Comparison of ENCODE assay signal across 11 cellular contexts in the genomic region with DNA sequence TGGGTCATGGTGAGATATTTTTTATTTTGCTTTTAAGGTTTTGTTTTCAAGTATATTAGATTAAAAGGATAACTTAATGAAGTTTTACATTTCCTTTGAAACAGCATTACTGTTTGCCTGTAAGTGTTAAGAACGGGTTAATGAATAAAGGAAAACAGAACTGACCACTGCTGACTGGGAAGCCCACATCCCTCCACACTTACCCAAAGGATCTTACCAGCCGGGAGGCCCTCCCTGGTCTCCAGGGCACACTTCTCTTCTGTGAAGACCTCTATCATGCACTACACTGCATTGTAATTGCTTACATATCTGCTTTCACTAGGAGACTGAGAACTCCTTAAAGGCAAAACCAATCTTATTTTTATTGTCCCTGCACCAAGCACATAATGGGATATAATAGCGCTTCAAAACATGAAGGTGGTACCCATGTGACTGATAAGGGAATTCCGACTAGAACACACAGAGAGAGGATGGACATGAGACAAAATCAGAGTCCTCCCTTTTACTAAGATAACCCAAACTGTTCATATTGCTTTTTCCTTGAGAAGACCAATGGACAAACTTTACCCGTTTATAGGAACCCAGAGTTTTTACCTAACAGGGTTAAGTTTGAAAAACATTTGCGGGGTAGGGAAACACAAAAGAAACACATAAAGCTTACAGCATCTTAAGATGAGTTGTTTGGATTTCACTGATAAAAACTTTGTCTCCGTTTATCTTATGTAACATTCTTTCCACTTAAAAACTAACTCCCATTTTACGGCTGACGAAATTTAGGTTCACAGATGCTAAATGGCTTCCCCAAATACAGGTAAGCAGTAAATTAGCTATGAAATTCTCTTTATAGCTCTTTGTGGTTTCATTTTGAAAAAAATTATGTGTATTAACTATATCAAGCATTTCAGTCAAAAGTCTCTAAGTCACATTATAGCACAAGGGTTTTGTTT. TPM values are rescaled to one million over a fixed set of nuclear protein-coding genes. Genes with fewer than 3 reads are reported as not detected.
DNase-seq lines count a peak whose midpoint lies in the region; ATAC-seq and TF ChIP-seq lines count a peak whose summit lies in the region.
"Had no signal": no experiment of that assay in that cellular context is flagged by ENCODE, and none has a peak within 500 bp of the region (broad histone marks: within the 10 kb centered on the region; RNA-seq: fewer than 3 reads in every experiment).

No MANE protein-coding gene starts in this region.

- H3K36me3 ChIP-seq in esophagus squamous epithelium (peaks cover 0 to 78% (median 0%) of the 10 kb centered on the region in 3 donors), stomach (peaks cover 0 to 37% (median 16%) of the 10 kb centered on the region in 4 donors), SJCRH30 (peaks cover 3% of the 10 kb centered on the region; the same call in 1 of the 2 replicates)

- H3K4me1 ChIP-seq in esophagus squamous epithelium (peaks cover 13 to 100% (median 47%) of the 10 kb centered on the region in 3 donors), stomach (peaks cover 34 to 99% (median 80%) of the 10 kb centered on the region in 4 donors), SJCRH30 (peaks cover 18% of the 10 kb centered on the region)

- 71 to 73% methylated on average over 9 of the region's 9 CpGs for WGBS in esophagus squamous epithelium, 2 donors
- 39 to 60% (median 51%) methylated on average over 9 of the region's 9 CpGs for WGBS in stomach, 5 donors

- DNase-seq in activated T-cell treated with anti-CD3 and anti-CD28 coated beads, Interleukin-2, amount 50 U/mL, for 24 hours: no peak
- DNase-seq in activated T-cell treated with anti-CD3 and anti-CD28 coated beads for 4 hours (no peak), NCI-H2227 treated with DMSO at 0.1 percent for 48 hours (lab: John Stamatoyannopoulos, UW) (peak; percentile 17), esophagus squamous epithelium (lab: John Stamatoyannopoulos, UW) (no peak), stomach (no peak), NCI-H345 (lab: John Stamatoyannopoulos, UW) (no peak), SJCRH30 (no peak)
- DNase-seq: activated CD4-positive, CD25-positive, alpha-beta regulatory T cell; NCI-H1694; PC-3 had no signal

- no peaks in the 10 kb centered on the region for H3K27me3 ChIP-seq in esophagus squamous epithelium
- no peaks in the 10 kb centered on the region for H3K27me3 ChIP-seq in stomach
- no peaks in the 10 kb centered on the region for H3K27me3 ChIP-seq in SJCRH30

- peak overlapping the region; percentile 43 to 99 (median 64) for H3K27ac ChIP-seq in esophagus squamous epithelium
- H3K27ac ChIP-seq in stomach: peak overlapping the region in 3 of 5 donors; percentile 43 to 64 (median 55)
- no peak overlapping the region for H3K27ac ChIP-seq in SJCRH30

- no peaks in the 10 kb centered on the region for H3K9me3 Mint-ChIP-seq in activated T-cell treated with anti-CD3 and anti-CD28 coated beads, Interleukin-2, amount 50 U/mL, for 24 hours

- no peak for ATAC-seq in GM21360 (IDR thresholded peaks at IDR 0.05; ENCODE audit: unreplicated experiment)
- ATAC-seq: PC-3 had no signal

- peaks cover 98% of the 10 kb centered on the region for H3K4me1 Mint-ChIP-seq in activated T-cell treated with anti-CD3 and anti-CD28 coated beads, Interleukin-2, amount 50 U/mL, for 24 hours (ENCODE audit: low read depth)

- H3K27me3 Mint-ChIP-seq in activated T-cell treated with anti-CD3 and anti-CD28 coated beads, Interleukin-2, amount 50 U/mL, for 24 hours: no peaks in the 10 kb centered on the region

- peaks cover 100% of the 10 kb centered on the region for H3K36me3 Mint-ChIP-seq in activated T-cell treated with anti-CD3 and anti-CD28 coated beads, Interleukin-2, amount 50 U/mL, for 24 hours (ENCODE audit: low read depth)

- peak overlapping the region; percentile 70 for H3K27ac Mint-ChIP-seq in activated T-cell treated with anti-CD3 and anti-CD28 coated beads, Interleukin-2, amount 50 U/mL, for 24 hours

- TF ChIP-seq CTCF in esophagus squamous epithelium (IDR thresholded peaks at IDR 0.05): no peak
- no peak for TF ChIP-seq CTCF in stomach (IDR thresholded peaks at IDR 0.05)

- peak overlapping the region; percentile 2 for H3K4me3 Mint-ChIP-seq in activated T-cell treated with anti-CD3 and anti-CD28 coated beads, Interleukin-2, amount 50 U/mL, for 24 hours

- H3K4me3 ChIP-seq in esophagus squamous epithelium: no peak overlapping the region
- H3K4me3 ChIP-seq in stomach: no peak overlapping the region
- H3K4me3 ChIP-seq in SJCRH30: no peak overlapping the region

- no peak for TF ChIP-seq EP300 in stomach (IDR thresholded peaks at IDR 0.05)

- intact Hi-C loops in esophagus squamous epithelium (cut with DNase I): no loop called here
- intact Hi-C loops in stomach (cut with DNase I; ENCODE audit: low total_unique reads): no loop called here

- no peaks in the 10 kb centered on the region for H3K9me3 ChIP-seq in esophagus squamous epithelium
- no peaks in the 10 kb centered on the region for H3K9me3 ChIP-seq in stomach
- no peaks in the 10 kb centered on the region for H3K9me3 ChIP-seq in SJCRH30 (replicated peaks)

- no peak for TF ChIP-seq POLR2A in esophagus squamous epithelium (IDR thresholded peaks at IDR 0.05)
- TF ChIP-seq POLR2A in stomach (IDR thresholded peaks at IDR 0.05): no peak

RNA-seq across cellular contexts. Expression of a gene that starts 8.7 kb away (rescaled TPM):
- total RNA-seq in esophagus squamous epithelium (100 to 1,000 TPM; 208 to 339 (median 285) TPM), stomach (100 to 1,000 TPM in 3 of 5 donors, 10 to 100 TPM in 2; 69.5 to 317 (median 295) TPM)
- polyA plus RNA-seq in stomach: 100 to 1,000 TPM; 121 to 231 (median 205) TPM
- 41.9 and 44.6 TPM in 2 replicates for total RNA-seq in SJCRH30 (2014; rRNA removed; shearing (Covaris generic))
